Comparison of ENCODE assay signal across 15 cellular contexts in the genomic region with DNA sequence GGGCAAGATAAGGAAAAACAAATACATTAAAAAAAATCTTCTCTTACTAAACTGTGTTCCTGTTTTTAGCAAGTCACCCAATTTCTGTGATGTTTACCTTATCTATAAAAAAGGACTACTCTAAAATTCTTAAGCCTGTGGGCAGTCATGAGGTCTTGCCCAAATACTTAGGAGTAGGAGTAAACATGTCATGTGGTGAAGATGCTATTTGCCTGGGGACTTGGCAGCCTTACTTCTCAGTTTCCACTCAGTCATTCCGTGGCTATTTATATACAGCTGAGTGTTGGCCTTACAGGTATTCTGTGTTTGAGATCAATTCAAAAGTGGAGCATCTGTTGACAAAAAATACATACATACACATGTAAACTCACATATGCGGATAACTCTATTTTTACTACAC.
DNase-seq lines count a peak whose midpoint lies in the region; FAIRE-seq and TF ChIP-seq lines count a peak whose summit lies in the region.
"Had no signal": no experiment of that assay in that cellular context is flagged by ENCODE, and none has a peak within 500 bp of the region (broad histone marks: within the 10 kb centered on the region; RNA-seq: fewer than 3 reads in every experiment).

No MANE protein-coding gene starts in this region.

- CTCF ChIA-PET in BJ (lab: Yijun Ruan, JAX), result interaction anchor here (0.6 to 1.9 kb wide), 5 partner anchors 10 to 452 kb away, joined by 3 to 4 read pairs (median 3); no protein-coding TSS in a partner anchor

- no peak for FAIRE-seq in H54 (lab: Jason Lieb, UNC)

- H3K4me3 ChIP-seq in BJ (ENCODE audit: low read depth, low read length), result no peak overlapping the region
- H3K4me3 ChIP-seq: gastroesophageal sphincter, sigmoid colon had no signal

- H3K36me3 ChIP-seq in BJ (ENCODE audit: control insufficient read depth, insufficient read depth, low read length), result no peaks in the 10 kb centered on the region

- DNase-seq in BJ (ENCODE audit: low read depth) (peak; percentile 61), M059J (ENCODE audit: low read depth) (peak; percentile 84), dedifferentiated amniotic fluid mesenchymal stem cell (ENCODE audit: extremely low spot score) (peak; percentile 90), myocyte (ENCODE audit: low read depth) (peak; percentile 87), H54 (ENCODE audit: insufficient read length, low spot score) (no peak), RKO (ENCODE audit: low spot score) (no peak), mucosa of gallbladder (ENCODE audit: low spot score) (no peak), KBM-7 (no peak)
- DNase-seq: cortex of kidney, kidney glomerular epithelial cell, NCI-H1694 treated with DMSO at 0.1 percent for 48 hours, NCI-H774, nephron progenitor cell, sigmoid colon had no signal

- in situ Hi-C loops in KBM-7 (cut with MboI; ENCODE audit: low pct_unique_long_range_greater_than_20kb, low sequenced_read_pairs), result loop anchor here (25.0 kb wide), 1 partner anchor 432 kb away; no protein-coding TSS in a partner anchor

- H3K27me3 ChIP-seq in BJ (ENCODE audit: control insufficient read depth, insufficient read depth, low read length), result no peaks in the 10 kb centered on the region
- H3K27me3 ChIP-seq: gastroesophageal sphincter, sigmoid colon had no signal

- no peak for TF ChIP-seq CTCF in BJ (IDR thresholded peaks at IDR 0.05; ENCODE audit: insufficient read depth, low read depth, low read length)

- POLR2A ChIA-PET in BJ (lab: Charles Lee), result no interaction called here

- no peak for TF ChIP-seq POLR2A in H54 (IDR thresholded peaks at IDR 0.05; ENCODE audit: low read depth, low read length)

Comparison
In these comparisons a context has a peak if more than half of its experiments do, and no peak if none do; other contexts are left out.
1. DNase-seq: peak in BJ (single experiment), M059J (single experiment), dedifferentiated amniotic fluid mesenchymal stem cell (single experiment) and myocyte (single experiment); none in H54 (single experiment), RKO (single experiment), mucosa of gallbladder (single experiment) and KBM-7 (single experiment).